ENCODE assay signal across 9 cellular contexts in genomic region chr2:170815311-170815710, GRCh38. TPM values are rescaled to one million over a fixed set of nuclear protein-coding genes. Genes with fewer than 3 reads are reported as not detected.
DNase-seq lines count a peak whose midpoint lies in the region; ATAC-seq and TF ChIP-seq lines count a peak whose summit lies in the region.
"Had no signal": no experiment of that assay in that cellular context is flagged by ENCODE, and none has a peak within 500 bp of the region (broad histone marks: within the 10 kb centered on the region; RNA-seq: fewer than 3 reads in every experiment).

No MANE protein-coding gene starts in this region.

- DNase-seq in GM23338 (ENCODE audit: low spot score), result no peak
- DNase-seq in activated CD8-positive, alpha-beta T cell treated with anti-CD3 and anti-CD28 coated beads for 36 hours, result no peak
- DNase-seq in lower lobe of right lung, result no peak
- DNase-seq in NK-92 (lab: John Stamatoyannopoulos, UW; ENCODE audit: unreplicated experiment), result no peak
- DNase-seq in occipital lobe (lab: John Stamatoyannopoulos, UW), result no peak

- H3F3A ChIP-seq in GM23338 (replicated peaks; ENCODE audit: low read depth), result peaks cover 7% of the 10 kb centered on the region

- H4K20me1 ChIP-seq in BLaER1, result peaks cover 58% of the 10 kb centered on the region
- peaks cover 10% of the 10 kb centered on the region; the same call in 1 of the 2 replicates for H4K20me1 ChIP-seq in GM23338 (replicated peaks; ENCODE audit: insufficient read depth)

- TF ChIP-seq CTCF in GM23338 (conservative IDR thresholded peaks at IDR 0.05; ENCODE audit: low read depth in 2 of 2) (no peak), lower lobe of right lung (IDR thresholded peaks at IDR 0.05) (no peak)
- TF ChIP-seq CTCF in activated CD8-positive, alpha-beta T cell treated with anti-CD3 and anti-CD28 coated beads for 36 hours (IDR thresholded peaks at IDR 0.05), result no peak

- H3K27me3 Mint-ChIP-seq in GM23338 (ENCODE audit: insufficient read depth, low read depth, poor library complexity), result peaks cover 79% of the 10 kb centered on the region
- peaks cover 64% of the 10 kb centered on the region for H3K27me3 Mint-ChIP-seq in activated CD8-positive, alpha-beta T cell treated with anti-CD3 and anti-CD28 coated beads for 36 hours

- H3K4me2 ChIP-seq in BLaER1, result peak overlapping the region; percentile 98
- peak overlapping the region; percentile 97 for H3K4me2 ChIP-seq in GM23338

- H3K27ac ChIP-seq in BLaER1, result no peak overlapping the region
- H3K27ac ChIP-seq in GM23338 (ENCODE audit: low read depth), result no peak overlapping the region
- no peak overlapping the region for H3K27ac ChIP-seq in lower lobe of right lung

- no peaks in the 10 kb centered on the region for H3K9me2 ChIP-seq in GM23338 (ENCODE audit: insufficient read depth)

- peaks cover 18% of the 10 kb centered on the region for H3K4me1 ChIP-seq in BLaER1
- peaks cover 47% of the 10 kb centered on the region for H3K4me1 ChIP-seq in GM23338 (ENCODE audit: insufficient read depth)
- H3K4me1 ChIP-seq in lower lobe of right lung, result peaks cover 60% of the 10 kb centered on the region

- intact Hi-C loops in activated CD8-positive, alpha-beta T cell treated with anti-CD3 and anti-CD28 coated beads for 36 hours (cut with micrococcal nuclease), result loop anchor here (2.0 to 10.0 kb wide), 3 partner anchors 97 to 455 kb away; no protein-coding TSS in a partner anchor
- intact Hi-C loops in lower lobe of right lung (cut with DNase I), result loop anchor here (10.0 kb wide), 1 partner anchor 331 kb away; no protein-coding TSS in a partner anchor

- H3K9me3 ChIP-seq in BLaER1 (peaks cover 26% of the 10 kb centered on the region), lower lobe of right lung (no peaks in the 10 kb centered on the region)

- no peak overlapping the region for H3K27ac Mint-ChIP-seq in GM23338
- H3K27ac Mint-ChIP-seq in activated CD8-positive, alpha-beta T cell treated with anti-CD3 and anti-CD28 coated beads for 36 hours, result peak overlapping the region; percentile 42

- no peaks in the 10 kb centered on the region; the same call in 2 of the 3 replicates for H3K36me3 Mint-ChIP-seq in GM23338 (ENCODE audit: low read depth)
- no peaks in the 10 kb centered on the region for H3K36me3 Mint-ChIP-seq in activated CD8-positive, alpha-beta T cell treated with anti-CD3 and anti-CD28 coated beads for 36 hours (ENCODE audit: low read depth)

- no peaks in the 10 kb centered on the region for H3K79me2 ChIP-seq in GM23338 (replicated peaks; ENCODE audit: insufficient read depth)

- peak overlapping the region; percentile 77 for H3K4me3 Mint-ChIP-seq in GM23338
- peak overlapping the region; percentile 66 for H3K4me3 Mint-ChIP-seq in activated CD8-positive, alpha-beta T cell treated with anti-CD3 and anti-CD28 coated beads for 36 hours

- peaks cover 76% of the 10 kb centered on the region for H3K27me3 ChIP-seq in BLaER1
- H3K27me3 ChIP-seq in GM23338 (ENCODE audit: insufficient read depth), result peaks cover 76% of the 10 kb centered on the region
- peaks cover 75% of the 10 kb centered on the region for H3K27me3 ChIP-seq in lower lobe of right lung (ENCODE audit: low read depth)

- POLR2A ChIA-PET in activated CD8-positive, alpha-beta T cell treated with anti-CD3 and anti-CD28 coated beads for 36 hours (lab: Charles Lee), result no interaction called here

- CTCF ChIA-PET in activated CD8-positive, alpha-beta T cell treated with anti-CD3 and anti-CD28 coated beads for 36 hours (lab: Charles Lee), result interaction anchor here (0.7 to 6.7 kb wide), 21 partner anchors 9 to 491 kb away, joined by 3 to 77 read pairs (median 4); no protein-coding TSS in a partner anchor

- peaks cover 52% of the 10 kb centered on the region for H3K4me1 Mint-ChIP-seq in GM23338
- peaks cover 38% of the 10 kb centered on the region for H3K4me1 Mint-ChIP-seq in activated CD8-positive, alpha-beta T cell treated with anti-CD3 and anti-CD28 coated beads for 36 hours (ENCODE audit: low read depth)

- peak overlapping the region; percentile 93 for H2AFZ ChIP-seq in GM23338

- ATAC-seq in GM23338 (peak; percentile 0; the same call in 2 of the 3 replicates), lower lobe of right lung (no peak), GM21717 (IDR thresholded peaks at IDR 0.05; ENCODE audit: unreplicated experiment) (no peak), GM19328 (IDR thresholded peaks at IDR 0.05; ENCODE audit: unreplicated experiment) (no peak)
- no peak for ATAC-seq in activated CD8-positive, alpha-beta T cell treated with anti-CD3 and anti-CD28 coated beads for 36 hours

- H3K9me3 Mint-ChIP-seq in GM23338, result peaks cover 3% of the 10 kb centered on the region; the same call in 1 of the 3 replicates
- no peaks in the 10 kb centered on the region for H3K9me3 Mint-ChIP-seq in activated CD8-positive, alpha-beta T cell treated with anti-CD3 and anti-CD28 coated beads for 36 hours

- H3K36me3 ChIP-seq in BLaER1, result no peaks in the 10 kb centered on the region
- no peaks in the 10 kb centered on the region for H3K36me3 ChIP-seq in GM23338 (ENCODE audit: insufficient read depth)
- H3K36me3 ChIP-seq in lower lobe of right lung, result no peaks in the 10 kb centered on the region

- peak overlapping the region; percentile 67 for H3K4me3 ChIP-seq in BLaER1
- H3K4me3 ChIP-seq in GM23338, result peak overlapping the region; percentile 63
- H3K4me3 ChIP-seq in lower lobe of right lung, result peak overlapping the region; percentile 47

- no peak overlapping the region for H3K9ac ChIP-seq in BLaER1

TF ChIP-seq in GM23338, 12 proteins besides CTCF, POLR2A, EP300 and RAD21:
- TF ChIP-seq STAT1 (IDR thresholded peaks at IDR 0.05; ENCODE audit: unreplicated experiment) (no peak), EZH2 (IDR thresholded peaks at IDR 0.05; ENCODE audit: low read depth, unreplicated experiment) (peak; percentile 70)

RNA-seq across cellular contexts. Expression of gene GAD1, which starts 1.4 kb away (rescaled TPM):
- 0.17 and 0.47 TPM in 2 replicates for total RNA-seq in GM23338 (2014; rRNA removed; shearing (Covaris generic))
- polyA plus RNA-seq in GM23338 (2016; fragmentation: Nextera tagmentation; extraction: Ambion mirVana), result 0.34 TPM in 1 of 2 replicates, not detected in the other
- 1 to 10 TPM; 1.3 to 2.5 TPM for total RNA-seq in activated CD8-positive, alpha-beta T cell treated with anti-CD3 and anti-CD28 coated beads for 36 hours
- not detected for total RNA-seq in lower lobe of right lung
- total RNA-seq in occipital lobe, result 58.2 TPM

RNA-seq across cellular contexts. Expression of gene ERICH2, which starts 45.1 kb away (rescaled TPM):
- 2.1 TPM in 1 of 2 replicates, not detected in the other for total RNA-seq in GM23338 (2014; rRNA removed; shearing (Covaris generic))
- polyA plus RNA-seq in GM23338 (2016; fragmentation: Nextera tagmentation; extraction: Ambion mirVana), result 3.2 and 3.5 TPM in 2 replicates
- not detected for total RNA-seq in activated CD8-positive, alpha-beta T cell treated with anti-CD3 and anti-CD28 coated beads for 36 hours
- 8.5 TPM for total RNA-seq in lower lobe of right lung
- not detected for total RNA-seq in occipital lobe
- total RNA-seq: activated CD8-positive, alpha-beta memory T cell treated with anti-CD3 and anti-CD28 coated beads for 36 hours had no signal

Comparison
In these comparisons a context has a peak if more than half of its experiments do, and no peak if none do; other contexts are left out.
1. RNA of gene GAD1, which starts 1.4 kb away (total RNA-seq): 58.2 TPM in occipital lobe (single experiment); 1.3 to 2.5 TPM in activated CD8-positive, alpha-beta T cell treated with anti-CD3 and anti-CD28 coated beads for 36 hours, 0.17 to 0.47 TPM in GM23338 and not detected in lower lobe of right lung (single experiment); every median in the first group is over 10 times any median in the second.
2. Peak in every context shown above with its lines, with median percentiles within 50 percentile points of each other: H3K4me3 ChIP-seq.